ENCODE assay signal across 21 cellular contexts in genomic region chr2:56483081-56483480, GRCh38.
"Had no signal": no experiment of that assay in that cellular context is flagged by ENCODE, and none has a peak within 500 bp of the region (broad histone marks: within the 10 kb centered on the region; RNA-seq: fewer than 3 reads in every experiment).

No MANE protein-coding gene starts in this region.

- H3K27me3 ChIP-seq: gastroesophageal sphincter, right atrium auricular region, thyroid gland had no signal

- H3K4me3 Mint-ChIP-seq: endodermal cell; memory B cell; naive thymus-derived CD8-positive, alpha-beta T cell; stimulated activated naive B cell treated with anti-CD40 and anti-IgM and Interleukin-4, amounts not matched to agents 10 μg/mL and 1 μg/mL and 100 μg/mL, for 72 hours; T-helper 2 cell treated with Interferon-gamma antibody and Interleukin-4, amounts not matched to agents 5 μg/mL and 100 μg/mL, for 36 hours had no signal

- H3K4me3 ChIP-seq: dorsolateral prefrontal cortex, gastroesophageal sphincter, left ventricle myocardium inferior, mucosa of descending colon, right atrium auricular region, skin epidermis, thyroid gland had no signal

- H3K4me1 ChIP-seq: gastroesophageal sphincter, left ventricle myocardium inferior, right atrium auricular region, thyroid gland had no signal

- FAIRE-seq: keratinocyte, urothelium cell line had no signal

- H3K9me3 Mint-ChIP-seq: endodermal cell had no signal

- H3K36me3 ChIP-seq: gastroesophageal sphincter, left ventricle myocardium inferior, right atrium auricular region, thyroid gland had no signal

- H3K27ac Mint-ChIP-seq: endodermal cell; memory B cell; naive thymus-derived CD8-positive, alpha-beta T cell; stimulated activated naive B cell treated with anti-CD40 and anti-IgM and Interleukin-4, amounts not matched to agents 10 μg/mL and 1 μg/mL and 100 μg/mL, for 72 hours; T-helper 2 cell treated with Interferon-gamma antibody and Interleukin-4, amounts not matched to agents 5 μg/mL and 100 μg/mL, for 36 hours had no signal

- H3K9me3 ChIP-seq: gastroesophageal sphincter, mucosa of descending colon, right atrium auricular region, thyroid gland had no signal

- H3K4me1 Mint-ChIP-seq: memory B cell; naive thymus-derived CD8-positive, alpha-beta T cell; stimulated activated naive B cell treated with anti-CD40 and anti-IgM and Interleukin-4, amounts not matched to agents 10 μg/mL and 1 μg/mL and 100 μg/mL, for 72 hours had no signal

- DNase-seq: activated CD4-positive, alpha-beta T cell treated with anti-CD3 and anti-CD28 coated beads, Interleukin-2, amount 50 U/mL, for 1 hour; activated naive CD4-positive, alpha-beta T cell; activated T-cell treated with anti-CD3 and anti-CD28 coated beads for 4 hours; dorsolateral prefrontal cortex; endodermal cell; left ventricle myocardium inferior; mucosa of descending colon; naive thymus-derived CD8-positive, alpha-beta T cell; nucleus accumbens; posterior cingulate gyrus; stimulated activated CD4-positive, alpha-beta T cell treated with anti-CD3 and anti-CD28 coated beads, Interleukin-15, amount 100 ng/mL, for 24 hours; stimulated activated CD4-positive, alpha-beta T cell treated with anti-CD3 and anti-CD28 coated beads, Interleukin-4, amount 100 ng/mL, for 1 hour; stimulated activated naive B cell treated with anti-CD40 and anti-IgM and Interleukin-4, amounts not matched to agents 10 μg/mL and 1 μg/mL and 100 μg/mL, for 72 hours; thyroid gland had no signal

- H3K27me3 Mint-ChIP-seq: memory B cell; naive thymus-derived CD8-positive, alpha-beta T cell; stimulated activated naive B cell treated with anti-CD40 and anti-IgM and Interleukin-4, amounts not matched to agents 10 μg/mL and 1 μg/mL and 100 μg/mL, for 72 hours had no signal

- ATAC-seq: gastroesophageal sphincter; mucosa of descending colon; naive thymus-derived CD8-positive, alpha-beta T cell; stimulated activated naive B cell treated with anti-CD40 and anti-IgM and Interleukin-4, amounts not matched to agents 10 μg/mL and 1 μg/mL and 100 μg/mL, for 72 hours had no signal

- H3K36me3 Mint-ChIP-seq: memory B cell; naive thymus-derived CD8-positive, alpha-beta T cell; stimulated activated naive B cell treated with anti-CD40 and anti-IgM and Interleukin-4, amounts not matched to agents 10 μg/mL and 1 μg/mL and 100 μg/mL, for 72 hours had no signal

- H3K27ac ChIP-seq: dorsolateral prefrontal cortex, gastroesophageal sphincter, left ventricle myocardium inferior, right atrium auricular region, skin epidermis, thyroid gland had no signal
